1 cellular context compared by ENCODE assay signal in genomic region chr6:63572733-63573139, GRCh38.
TF ChIP-seq lines count a peak whose summit lies in the region.

No MANE protein-coding gene starts in this region.

TF ChIP-seq in HepG2, 621 proteins besides CTCF, POLR2A, EP300 and RAD21 (continued from another document and continues in another):
- TF ChIP-seq ZBTB38 (CRISPR knock-in tag; IDR thresholded peaks at IDR 0.05) (no peak), HIC2 (CRISPR knock-in tag; IDR thresholded peaks at IDR 0.05; ENCODE audit: low read depth) (no peak), NFE2L1 (CRISPR knock-in tag; IDR thresholded peaks at IDR 0.05; ENCODE audit: borderline replicate concordance) (no peak), TFE3 (CRISPR knock-in tag; IDR thresholded peaks at IDR 0.05) (no peak), NFAT5 (CRISPR knock-in tag; IDR thresholded peaks at IDR 0.05) (no peak), ZSCAN22 (CRISPR knock-in tag; IDR thresholded peaks at IDR 0.05) (no peak), RARG (CRISPR knock-in tag; IDR thresholded peaks at IDR 0.05; ENCODE audit: low read depth) (no peak), THAP7 (CRISPR knock-in tag; IDR thresholded peaks at IDR 0.05) (no peak; the same call in 1 of the 2 replicates), NR1H2 (CRISPR knock-in tag; IDR thresholded peaks at IDR 0.05; ENCODE audit: borderline replicate concordance, low read depth) (no peak), SMYD3 (CRISPR knock-in tag; IDR thresholded peaks at IDR 0.05) (no peak), GABPA (IDR thresholded peaks at IDR 0.05; ENCODE audit: low read depth, low read length) (no peak), GABPA (CRISPR knock-in tag; IDR thresholded peaks at IDR 0.05; ENCODE audit: low read depth) (no peak), ZUFSP (CRISPR knock-in tag; IDR thresholded peaks at IDR 0.05; ENCODE audit: borderline replicate concordance) (no peak), ZNF792 (CRISPR knock-in tag; IDR thresholded peaks at IDR 0.05) (no peak), RBAK (CRISPR knock-in tag; IDR thresholded peaks at IDR 0.05) (no peak), ZNF710 (CRISPR knock-in tag; IDR thresholded peaks at IDR 0.05; ENCODE audit: borderline replicate concordance) (0 out of 2 replicates have a peak, but pooled peaks have one; percentile 4), HMG20A (CRISPR knock-in tag; IDR thresholded peaks at IDR 0.05; ENCODE audit: borderline replicate concordance) (no peak), PREB (CRISPR knock-in tag; IDR thresholded peaks at IDR 0.05) (0 out of 2 replicates have a peak, but pooled peaks have one; percentile 9), ZBTB33 (CRISPR knock-in tag; IDR thresholded peaks at IDR 0.05) (no peak), ZNF766 (CRISPR knock-in tag; IDR thresholded peaks at IDR 0.05; ENCODE audit: borderline replicate concordance) (peak; percentile 6; the same call in 1 of the 2 replicates), ZEB1 (IDR thresholded peaks at IDR 0.05; ENCODE audit: insufficient replicate concordance, low read depth) (no peak), ARNT2 (CRISPR knock-in tag; IDR thresholded peaks at IDR 0.05; ENCODE audit: low read depth) (no peak), MIER3 (CRISPR knock-in tag; IDR thresholded peaks at IDR 0.05; ENCODE audit: borderline replicate concordance) (no peak; the same call in 1 of the 2 replicates), POGK (CRISPR knock-in tag; conservative IDR thresholded peaks at IDR 0.05) (no peak), ARNT (IDR thresholded peaks at IDR 0.05) (no peak), ZNF235 (CRISPR knock-in tag; IDR thresholded peaks at IDR 0.05; ENCODE audit: borderline replicate concordance) (no peak; the same call in 1 of the 2 replicates), E2F1 (CRISPR knock-in tag; IDR thresholded peaks at IDR 0.05) (no peak), TCF7 (IDR thresholded peaks at IDR 0.05; ENCODE audit: low read depth) (no peak), ZBTB25 (CRISPR knock-in tag; IDR thresholded peaks at IDR 0.05) (no peak), AKAP8 (CRISPR knock-in tag; IDR thresholded peaks at IDR 0.05) (no peak), ZNF672 (CRISPR knock-in tag; IDR thresholded peaks at IDR 0.05) (peak; percentile 0; the same call in 1 of the 2 replicates), SAFB2 (CRISPR knock-in tag; IDR thresholded peaks at IDR 0.05; ENCODE audit: borderline replicate concordance, low read depth) (no peak)
